ENCODE assay signal across 1 cellular context in the genomic region with DNA sequence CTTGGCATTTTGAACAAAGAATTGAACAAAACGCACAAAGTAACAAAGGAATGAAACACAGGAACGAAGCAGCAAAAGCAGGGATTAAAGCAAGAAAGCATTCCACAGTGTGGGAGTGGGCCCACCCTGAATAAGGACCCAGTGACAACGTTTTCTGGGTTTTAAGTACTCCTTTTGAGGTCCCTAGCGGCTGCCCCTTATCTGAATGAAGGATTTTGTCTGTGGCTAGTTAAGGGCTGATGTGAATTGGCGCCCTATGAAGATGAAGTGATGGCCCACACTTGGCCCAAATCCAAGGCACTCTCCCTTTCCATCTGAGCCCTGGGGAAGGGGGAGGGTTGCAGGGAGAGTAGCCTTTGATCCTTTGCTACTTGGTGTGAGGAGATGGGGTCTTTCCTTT.
TF ChIP-seq lines count a peak whose summit lies in the region.

No MANE protein-coding gene starts in this region.

TF ChIP-seq in H1, 55 proteins besides CTCF, POLR2A, EP300 and RAD21:
- TF ChIP-seq EZH2 (IDR thresholded peaks at IDR 0.05; ENCODE audit: low read depth, low read length, severe bottlenecking) = no peak
- no peak for TF ChIP-seq TEAD4 (IDR thresholded peaks at IDR 0.05; ENCODE audit: low read depth, low read length)
- TF ChIP-seq, protein P1, sequence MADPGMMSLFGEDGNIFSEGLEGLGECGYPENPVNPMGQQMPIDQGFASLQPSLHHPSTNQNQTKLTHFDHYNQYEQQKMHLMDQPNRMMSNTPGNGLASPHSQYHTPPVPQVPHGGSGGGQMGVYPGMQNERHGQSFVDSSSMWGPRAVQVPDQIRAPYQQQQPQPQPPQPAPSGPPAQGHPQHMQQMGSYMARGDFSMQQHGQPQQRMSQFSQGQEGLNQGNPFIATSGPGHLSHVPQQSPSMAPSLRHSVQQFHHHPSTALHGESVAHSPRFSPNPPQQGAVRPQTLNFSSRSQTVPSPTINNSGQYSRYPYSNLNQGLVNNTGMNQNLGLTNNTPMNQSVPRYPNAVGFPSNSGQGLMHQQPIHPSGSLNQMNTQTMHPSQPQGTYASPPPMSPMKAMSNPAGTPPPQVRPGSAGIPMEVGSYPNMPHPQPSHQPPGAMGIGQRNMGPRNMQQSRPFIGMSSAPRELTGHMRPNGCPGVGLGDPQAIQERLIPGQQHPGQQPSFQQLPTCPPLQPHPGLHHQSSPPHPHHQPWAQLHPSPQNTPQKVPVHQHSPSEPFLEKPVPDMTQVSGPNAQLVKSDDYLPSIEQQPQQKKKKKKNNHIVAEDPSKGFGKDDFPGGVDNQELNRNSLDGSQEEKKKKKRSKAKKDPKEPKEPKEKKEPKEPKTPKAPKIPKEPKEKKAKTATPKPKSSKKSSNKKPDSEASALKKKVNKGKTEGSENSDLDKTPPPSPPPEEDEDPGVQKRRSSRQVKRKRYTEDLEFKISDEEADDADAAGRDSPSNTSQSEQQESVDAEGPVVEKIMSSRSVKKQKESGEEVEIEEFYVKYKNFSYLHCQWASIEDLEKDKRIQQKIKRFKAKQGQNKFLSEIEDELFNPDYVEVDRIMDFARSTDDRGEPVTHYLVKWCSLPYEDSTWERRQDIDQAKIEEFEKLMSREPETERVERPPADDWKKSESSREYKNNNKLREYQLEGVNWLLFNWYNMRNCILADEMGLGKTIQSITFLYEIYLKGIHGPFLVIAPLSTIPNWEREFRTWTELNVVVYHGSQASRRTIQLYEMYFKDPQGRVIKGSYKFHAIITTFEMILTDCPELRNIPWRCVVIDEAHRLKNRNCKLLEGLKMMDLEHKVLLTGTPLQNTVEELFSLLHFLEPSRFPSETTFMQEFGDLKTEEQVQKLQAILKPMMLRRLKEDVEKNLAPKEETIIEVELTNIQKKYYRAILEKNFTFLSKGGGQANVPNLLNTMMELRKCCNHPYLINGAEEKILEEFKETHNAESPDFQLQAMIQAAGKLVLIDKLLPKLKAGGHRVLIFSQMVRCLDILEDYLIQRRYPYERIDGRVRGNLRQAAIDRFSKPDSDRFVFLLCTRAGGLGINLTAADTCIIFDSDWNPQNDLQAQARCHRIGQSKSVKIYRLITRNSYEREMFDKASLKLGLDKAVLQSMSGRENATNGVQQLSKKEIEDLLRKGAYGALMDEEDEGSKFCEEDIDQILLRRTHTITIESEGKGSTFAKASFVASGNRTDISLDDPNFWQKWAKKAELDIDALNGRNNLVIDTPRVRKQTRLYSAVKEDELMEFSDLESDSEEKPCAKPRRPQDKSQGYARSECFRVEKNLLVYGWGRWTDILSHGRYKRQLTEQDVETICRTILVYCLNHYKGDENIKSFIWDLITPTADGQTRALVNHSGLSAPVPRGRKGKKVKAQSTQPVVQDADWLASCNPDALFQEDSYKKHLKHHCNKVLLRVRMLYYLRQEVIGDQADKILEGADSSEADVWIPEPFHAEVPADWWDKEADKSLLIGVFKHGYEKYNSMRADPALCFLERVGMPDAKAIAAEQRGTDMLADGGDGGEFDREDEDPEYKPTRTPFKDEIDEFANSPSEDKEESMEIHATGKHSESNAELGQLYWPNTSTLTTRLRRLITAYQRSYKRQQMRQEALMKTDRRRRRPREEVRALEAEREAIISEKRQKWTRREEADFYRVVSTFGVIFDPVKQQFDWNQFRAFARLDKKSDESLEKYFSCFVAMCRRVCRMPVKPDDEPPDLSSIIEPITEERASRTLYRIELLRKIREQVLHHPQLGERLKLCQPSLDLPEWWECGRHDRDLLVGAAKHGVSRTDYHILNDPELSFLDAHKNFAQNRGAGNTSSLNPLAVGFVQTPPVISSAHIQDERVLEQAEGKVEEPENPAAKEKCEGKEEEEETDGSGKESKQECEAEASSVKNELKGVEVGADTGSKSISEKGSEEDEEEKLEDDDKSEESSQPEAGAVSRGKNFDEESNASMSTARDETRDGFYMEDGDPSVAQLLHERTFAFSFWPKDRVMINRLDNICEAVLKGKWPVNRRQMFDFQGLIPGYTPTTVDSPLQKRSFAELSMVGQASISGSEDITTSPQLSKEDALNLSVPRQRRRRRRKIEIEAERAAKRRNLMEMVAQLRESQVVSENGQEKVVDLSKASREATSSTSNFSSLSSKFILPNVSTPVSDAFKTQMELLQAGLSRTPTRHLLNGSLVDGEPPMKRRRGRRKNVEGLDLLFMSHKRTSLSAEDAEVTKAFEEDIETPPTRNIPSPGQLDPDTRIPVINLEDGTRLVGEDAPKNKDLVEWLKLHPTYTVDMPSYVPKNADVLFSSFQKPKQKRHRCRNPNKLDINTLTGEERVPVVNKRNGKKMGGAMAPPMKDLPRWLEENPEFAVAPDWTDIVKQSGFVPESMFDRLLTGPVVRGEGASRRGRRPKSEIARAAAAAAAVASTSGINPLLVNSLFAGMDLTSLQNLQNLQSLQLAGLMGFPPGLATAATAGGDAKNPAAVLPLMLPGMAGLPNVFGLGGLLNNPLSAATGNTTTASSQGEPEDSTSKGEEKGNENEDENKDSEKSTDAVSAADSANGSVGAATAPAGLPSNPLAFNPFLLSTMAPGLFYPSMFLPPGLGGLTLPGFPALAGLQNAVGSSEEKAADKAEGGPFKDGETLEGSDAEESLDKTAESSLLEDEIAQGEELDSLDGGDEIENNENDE (IDR thresholded peaks at IDR 0.05; ENCODE audit: insufficient replicate concordance, low read length) = no peak
- no peak for TF ChIP-seq TBP (IDR thresholded peaks at IDR 0.05; ENCODE audit: low read depth, low read length)
- TF ChIP-seq EGR1 (IDR thresholded peaks at IDR 0.05; ENCODE audit: borderline replicate concordance, low read depth, low read length) = no peak
- no peak for TF ChIP-seq SIX5 (IDR thresholded peaks at IDR 0.05; ENCODE audit: low read depth, low read length)
- no peak for TF ChIP-seq CBX5 (IDR thresholded peaks at IDR 0.05; ENCODE audit: low read depth, low read length)
- no peak for TF ChIP-seq RXRA (IDR thresholded peaks at IDR 0.05; ENCODE audit: insufficient read depth, low read depth, low read length)
- TF ChIP-seq TCF12 (IDR thresholded peaks at IDR 0.05; ENCODE audit: low read depth, low read length) = no peak
- TF ChIP-seq ZNF274 (IDR thresholded peaks at IDR 0.05; ENCODE audit: borderline replicate concordance, extremely low read depth, low read length) = no peak
- TF ChIP-seq CHD1 (IDR thresholded peaks at IDR 0.05; ENCODE audit: low read depth, low read length) = no peak
- TF ChIP-seq BRCA1 (IDR thresholded peaks at IDR 0.05; ENCODE audit: low read depth, low read length) = no peak
- TF ChIP-seq SIN3A (conservative IDR thresholded peaks at IDR 0.05 in 1 of 2, IDR thresholded peaks at IDR 0.05 in 1 of 2; ENCODE audit: low read depth in 1 of 2, low read length in 2 of 2) = no peak
- TF ChIP-seq JUN (IDR thresholded peaks at IDR 0.05; ENCODE audit: low read depth, low read length) = no peak
- TF ChIP-seq CBX8 (IDR thresholded peaks at IDR 0.05; ENCODE audit: borderline replicate concordance, low read depth, low read length) = no peak
